Comparison of ENCODE assay signal across 1 cellular context in genomic region chr3:63911901-63912767, GRCh38.
A peak's percentile ranks its signal among the peaks of the same experiment; 100 is the strongest.
TF ChIP-seq lines count a peak whose summit lies in the region.

TSS of gene SCAANT1 (minus strand) at chr3:63912383.

TF ChIP-seq in K562, 482 proteins besides CTCF, POLR2A, EP300 and RAD21 (continued from another document):
- TF ChIP-seq L3MBTL2 (IDR thresholded peaks at IDR 0.05) (0 out of 2 replicates have a peak, but pooled peaks have one; percentile 25), ZNF668 (CRISPR knock-in tag; IDR thresholded peaks at IDR 0.05) (no peak), ATF6 (CRISPR knock-in tag; IDR thresholded peaks at IDR 0.05) (0 out of 2 replicates have a peak, but pooled peaks have one; percentile 50), MAZ (CRISPR knock-in tag; conservative IDR thresholded peaks at IDR 0.05 in 1 of 2, IDR thresholded peaks at IDR 0.05 in 1 of 2) (peak; percentile 41 to 42; a peak in 2 of 4 replicates), TAF1 (IDR thresholded peaks at IDR 0.05; ENCODE audit: control insufficient read depth, extremely low read depth, insufficient read depth, low read length, severe bottlenecking) (peak; percentile 31), MYBL2 (IDR thresholded peaks at IDR 0.05; ENCODE audit: low read depth) (no peak), MYBL2 (CRISPR knock-in tag; IDR thresholded peaks at IDR 0.05; ENCODE audit: borderline replicate concordance) (no peak), MEF2D (tag; conservative IDR thresholded peaks at IDR 0.05; ENCODE audit: low read depth) (no peak), UBTF (IDR thresholded peaks at IDR 0.05; ENCODE audit: borderline replicate concordance in 1 of 2, low read depth in 2 of 2, low read length in 2 of 2) (peak; percentile 48 to 73; a peak in 3 of 4 replicates)
- TF ChIP-seq, protein P1, sequence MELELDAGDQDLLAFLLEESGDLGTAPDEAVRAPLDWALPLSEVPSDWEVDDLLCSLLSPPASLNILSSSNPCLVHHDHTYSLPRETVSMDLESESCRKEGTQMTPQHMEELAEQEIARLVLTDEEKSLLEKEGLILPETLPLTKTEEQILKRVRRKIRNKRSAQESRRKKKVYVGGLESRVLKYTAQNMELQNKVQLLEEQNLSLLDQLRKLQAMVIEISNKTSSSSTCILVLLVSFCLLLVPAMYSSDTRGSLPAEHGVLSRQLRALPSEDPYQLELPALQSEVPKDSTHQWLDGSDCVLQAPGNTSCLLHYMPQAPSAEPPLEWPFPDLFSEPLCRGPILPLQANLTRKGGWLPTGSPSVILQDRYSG (tag; conservative IDR thresholded peaks at IDR 0.05; ENCODE audit: low read depth): no peak
